ENCODE assay signal across 23 cellular contexts in the genomic region with DNA sequence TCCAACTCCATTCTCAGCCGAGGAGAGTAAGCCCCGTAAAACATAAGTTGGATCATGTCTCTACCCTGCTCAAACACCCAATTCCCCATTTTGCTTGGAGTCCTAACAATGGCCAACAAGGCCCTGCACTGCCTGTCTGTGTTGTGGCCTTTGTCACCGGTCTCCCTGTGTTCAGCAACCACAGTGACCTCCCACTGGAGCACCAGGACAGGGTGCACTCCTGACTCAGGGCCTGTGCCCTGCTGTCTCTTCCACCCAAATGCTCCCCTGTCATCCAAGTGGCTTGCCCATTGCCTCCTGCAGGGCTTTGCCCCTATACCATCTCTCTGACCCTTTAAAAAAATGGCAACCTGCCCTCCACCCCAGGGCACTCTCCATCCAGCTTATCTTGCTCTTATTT. TPM values are rescaled to one million over a fixed set of nuclear protein-coding genes. Genes with fewer than 3 reads are reported as not detected.
DNase-seq lines count a peak whose midpoint lies in the region; ATAC-seq, FAIRE-seq and TF ChIP-seq lines count a peak whose summit lies in the region.
"Had no signal": no experiment of that assay in that cellular context is flagged by ENCODE, and none has a peak within 500 bp of the region (broad histone marks: within the 10 kb centered on the region; RNA-seq: fewer than 3 reads in every experiment).

No MANE protein-coding gene starts in this region.

- POLR2A ChIA-PET in A549 (lab: Yijun Ruan, JAX): no interaction called here

- H3K4me1 ChIP-seq in A549 (peaks cover 10% of the 10 kb centered on the region; the same call in 1 of the 3 replicates), ascending aorta (peaks cover 0 to 11% of the 10 kb centered on the region in 2 donors), lower lobe of right lung (no peaks in the 10 kb centered on the region), suprapubic skin (peaks cover 14% of the 10 kb centered on the region)
- H3K4me1 ChIP-seq: colonic mucosa, psoas muscle had no signal

- TF ChIP-seq CTCF in A549 (IDR thresholded peaks at IDR 0.05) (no peak), ascending aorta (IDR thresholded peaks at IDR 0.05) (no peak), lower lobe of right lung (IDR thresholded peaks at IDR 0.05) (no peak), suprapubic skin (IDR thresholded peaks at IDR 0.05) (no peak)

- ATAC-seq in A549 (no peak; a peak in 1 of 6 replicates), lower lobe of right lung (no peak)

- H3K36me3 ChIP-seq in ascending aorta (no peaks in the 10 kb centered on the region), lower lobe of right lung (no peaks in the 10 kb centered on the region), suprapubic skin (no peaks in the 10 kb centered on the region)
- H3K36me3 ChIP-seq: colonic mucosa had no signal

- 86% methylated on average over 3 of the region's 3 CpGs for WGBS in A549 (ENCODE audit: missing lambda C conversion rate)
- 73% methylated on average over 3 of the region's 3 CpGs for WGBS in suprapubic skin

- intact Hi-C loops in ascending aorta (cut with DNase I) (loop anchor here (1.0 to 10.0 kb wide), 3 partner anchors 214 to 603 kb away; no protein-coding TSS in a partner anchor), lower lobe of right lung (cut with DNase I) (no loop called here)

- no peaks in the 10 kb centered on the region for H3K27me3 ChIP-seq in ascending aorta
- peaks cover 4% of the 10 kb centered on the region for H3K27me3 ChIP-seq in lower lobe of right lung (ENCODE audit: low read depth)
- H3K27me3 ChIP-seq in suprapubic skin: no peaks in the 10 kb centered on the region
- H3K27me3 ChIP-seq: colonic mucosa had no signal

- no peak overlapping the region for H3K4me3 ChIP-seq in A549
- H3K4me3 ChIP-seq in ascending aorta: no peak overlapping the region
- no peak overlapping the region for H3K4me3 ChIP-seq in lower lobe of right lung
- no peak overlapping the region for H3K4me3 ChIP-seq in suprapubic skin
- H3K4me3 ChIP-seq: colonic mucosa, psoas muscle had no signal

- no peak for TF ChIP-seq POLR2A in A549 (IDR thresholded peaks at IDR 0.05; ENCODE audit: low read length)
- TF ChIP-seq POLR2A in suprapubic skin (IDR thresholded peaks at IDR 0.05): no peak

- FAIRE-seq in A549 (lab: Jason Lieb, UNC): no peak
- FAIRE-seq: GM19239, H1, islet of Langerhans had no signal

- no peak for TF ChIP-seq EP300 in A549 (IDR thresholded peaks at IDR 0.05)
- no peak for TF ChIP-seq EP300 in suprapubic skin (IDR thresholded peaks at IDR 0.05)

- CTCF ChIA-PET in A549 (lab: Yijun Ruan, JAX): interaction anchor here (0.7 to 46.1 kb wide), 51 partner anchors 8 to 502 kb away, joined by 3 to 1221 read pairs (median 9); partner anchors contain the start of genes KRT5, KRT71 and KRT84

- H3K27ac ChIP-seq in A549 (peak overlapping the region; percentile 34 to 67; a peak in 5 of 6 replicates), ascending aorta (peak overlapping the region; percentile 57 to 68), lower lobe of right lung (peak overlapping the region; percentile 72), suprapubic skin (peak overlapping the region; percentile 63)
- H3K27ac ChIP-seq: colonic mucosa had no signal

- DNase-seq in A549 (ENCODE audit: low read depth in 1 of 2, low spot score in 1 of 2) (no peak), ascending aorta (ENCODE audit: low spot score in 2 of 2) (no peak), lower lobe of right lung (no peak), suprapubic skin (ENCODE audit: low spot score in 2 of 2) (peak in 1 of 2 donors; percentile 40), medulla oblongata (ENCODE audit: extremely low spot score) (no peak), NCI-H2227 treated with DMSO at 0.1 percent for 48 hours (lab: John Stamatoyannopoulos, UW) (no peak), NCI-H524 (lab: John Stamatoyannopoulos, UW) (no peak), T-helper 9 cell (no peak)
- DNase-seq: activated CD4-positive, alpha-beta T cell treated with anti-CD3 and anti-CD28 coated beads for 36 hours; activated effector memory CD4-positive, alpha-beta T cell treated with Interleukin-2 at 50 U/mL for 16 hours; CD4-positive, CD25-positive, alpha-beta regulatory T cell; DMS 273 treated with DMSO at 0.1 percent for 48 hours; naive thymus-derived CD4-positive, alpha-beta T cell; NCI-H2029 treated with DMSO at 0.1 percent for 48 hours; NCI-H510A had no signal

- peaks cover 5% of the 10 kb centered on the region; the same call in 1 of the 3 replicates for H3K9me3 ChIP-seq in A549
- H3K9me3 ChIP-seq in ascending aorta: no peaks in the 10 kb centered on the region
- no peaks in the 10 kb centered on the region for H3K9me3 ChIP-seq in lower lobe of right lung
- H3K9me3 ChIP-seq in suprapubic skin: no peaks in the 10 kb centered on the region
- H3K9me3 ChIP-seq: colonic mucosa, psoas muscle had no signal

- TF ChIP-seq RAD21 in A549 (conservative IDR thresholded peaks at IDR 0.05 in 1 of 2, IDR thresholded peaks at IDR 0.05 in 1 of 2): no peak

- no peak overlapping the region for H3K4me2 ChIP-seq in A549

TF ChIP-seq in A549, 52 proteins besides CTCF, POLR2A, EP300 and RAD21 (continues in another document):
- TF ChIP-seq JUNB (IDR thresholded peaks at IDR 0.05) (no peak), GATA3 (IDR thresholded peaks at IDR 0.05; ENCODE audit: borderline replicate concordance) (no peak), HOXA7 (CRISPR knock-in tag; IDR thresholded peaks at IDR 0.05) (no peak), MAFK (IDR thresholded peaks at IDR 0.05; ENCODE audit: partially characterized antibody) (no peak), TFCP2L1 (CRISPR knock-in tag; IDR thresholded peaks at IDR 0.05) (no peak), RNF2 (IDR thresholded peaks at IDR 0.05; ENCODE audit: borderline replicate concordance, low read depth) (no peak), HDAC2 (IDR thresholded peaks at IDR 0.05) (no peak), MAZ (IDR thresholded peaks at IDR 0.05; ENCODE audit: borderline replicate concordance, low read depth, low read length) (no peak), ESRRA (IDR thresholded peaks at IDR 0.05; ENCODE audit: borderline replicate concordance, low read length) (no peak), FOXS1 (CRISPR knock-in tag; IDR thresholded peaks at IDR 0.05) (no peak), ZSCAN20 (CRISPR knock-in tag; IDR thresholded peaks at IDR 0.05) (no peak)
- TF ChIP-seq, protein P1, sequence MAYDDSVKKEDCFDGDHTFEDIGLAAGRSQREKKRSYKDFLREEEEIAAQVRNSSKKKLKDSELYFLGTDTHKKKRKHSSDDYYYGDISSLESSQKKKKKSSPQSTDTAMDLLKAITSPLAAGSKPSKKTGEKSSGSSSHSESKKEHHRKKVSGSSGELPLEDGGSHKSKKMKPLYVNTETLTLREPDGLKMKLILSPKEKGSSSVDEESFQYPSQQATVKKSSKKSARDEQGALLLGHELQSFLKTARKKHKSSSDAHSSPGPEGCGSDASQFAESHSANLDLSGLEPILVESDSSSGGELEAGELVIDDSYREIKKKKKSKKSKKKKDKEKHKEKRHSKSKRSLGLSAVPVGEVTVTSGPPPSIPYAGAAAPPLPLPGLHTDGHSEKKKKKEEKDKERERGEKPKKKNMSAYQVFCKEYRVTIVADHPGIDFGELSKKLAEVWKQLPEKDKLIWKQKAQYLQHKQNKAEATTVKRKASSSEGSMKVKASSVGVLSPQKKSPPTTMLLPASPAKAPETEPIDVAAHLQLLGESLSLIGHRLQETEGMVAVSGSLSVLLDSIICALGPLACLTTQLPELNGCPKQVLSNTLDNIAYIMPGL (CRISPR knock-in tag; IDR thresholded peaks at IDR 0.05; ENCODE audit: borderline replicate concordance): no peak

RNA-seq across cellular contexts. Expression of gene KRT85, which starts 4.4 kb away (rescaled TPM):
- polyA plus RNA-seq in A549 (2011; rRNA removed) (0.07 TPM in 1 of 2 replicates, not detected in the other), A549 (2017; fragmentation: RNase III; extraction: RNeasy Plus Mini Kit Qiagen cat#74134 plus additional on column Dnase treatment) (2.9 to 4.8 TPM (median 3.7 TPM) in 3 replicates)
- polyA plus RNA-seq in A549 (2012; cell fraction: cytosol; rRNA removed): 0.04 and 0.09 TPM in 2 replicates
- 0.04 TPM in 2 replicates for polyA plus RNA-seq in A549 (2012; cell fraction: nucleus; rRNA removed)
- not detected in 2 replicates for polyA minus RNA-seq in A549 (2011; rRNA and poly(A)+ RNA removed)
- total RNA-seq in ascending aorta (not detected), lower lobe of right lung (not detected), suprapubic skin (100 to 1,000 TPM in 2 of 4 donors, 10 to 100 TPM in 1, 1 to 10 TPM in 1; 4.2 to 766 (median 96.1) TPM)
- total RNA-seq: activated CD4-positive, alpha-beta T cell treated with anti-CD3 and anti-CD28 coated beads for 36 hours; CD4-positive, CD25-positive, alpha-beta regulatory T cell; colonic mucosa; G401; H1; HT-29; naive thymus-derived CD4-positive, alpha-beta T cell; psoas muscle; RPMI7951 had no signal
- polyA plus RNA-seq: CD4-positive, CD25-positive, alpha-beta regulatory T cell; H1; naive thymus-derived CD4-positive, alpha-beta T cell; psoas muscle had no signal

RNA-seq across cellular contexts. Expression of gene KRT84, which starts 13.7 kb away (rescaled TPM):
- polyA plus RNA-seq in A549 (2011; rRNA removed) (not detected in 2 replicates), A549 (2017; fragmentation: RNase III; extraction: RNeasy Plus Mini Kit Qiagen cat#74134 plus additional on column Dnase treatment) (not detected in 3 replicates)
- 0.01 and 0.03 TPM in 2 replicates for polyA plus RNA-seq in A549 (2012; cell fraction: cytosol; rRNA removed)
- 0.02 and 0.05 TPM in 2 replicates for polyA plus RNA-seq in A549 (2012; cell fraction: nucleus; rRNA removed)
- not detected in 2 replicates for polyA minus RNA-seq in A549 (2011; rRNA and poly(A)+ RNA removed)
- total RNA-seq in ascending aorta (not detected), lower lobe of right lung (not detected), suprapubic skin (1 to 10 TPM in 1 of 4 donors, under 1 TPM in 2, not detected in 1; 0.49 to 2.1 (median 0.65) TPM)
- total RNA-seq: activated CD4-positive, alpha-beta T cell treated with anti-CD3 and anti-CD28 coated beads for 36 hours; CD4-positive, CD25-positive, alpha-beta regulatory T cell; colonic mucosa; G401; H1; HT-29; naive thymus-derived CD4-positive, alpha-beta T cell; psoas muscle; RPMI7951 had no signal
- polyA plus RNA-seq: CD4-positive, CD25-positive, alpha-beta regulatory T cell; H1; naive thymus-derived CD4-positive, alpha-beta T cell; psoas muscle had no signal

RNA-seq across cellular contexts. Expression of gene KRT82, which starts 34.4 kb away (rescaled TPM):
- polyA plus RNA-seq in A549 (2011; rRNA removed) (not detected in 2 replicates), A549 (2017; fragmentation: RNase III; extraction: RNeasy Plus Mini Kit Qiagen cat#74134 plus additional on column Dnase treatment) (not detected in 3 replicates)
- not detected in 2 replicates for polyA plus RNA-seq in A549 (2012; cell fraction: cytosol; rRNA removed)
- polyA plus RNA-seq in A549 (2012; cell fraction: nucleus; rRNA removed): 0.01 TPM in 1 of 2 replicates, not detected in the other
- not detected in 2 replicates for polyA minus RNA-seq in A549 (2011; rRNA and poly(A)+ RNA removed)
- total RNA-seq in ascending aorta (not detected), lower lobe of right lung (not detected), suprapubic skin (10 to 100 TPM in 1 of 4 donors, 1 to 10 TPM in 3; 1.3 to 40.7 (median 7.6) TPM)
- total RNA-seq: activated CD4-positive, alpha-beta T cell treated with anti-CD3 and anti-CD28 coated beads for 36 hours; CD4-positive, CD25-positive, alpha-beta regulatory T cell; colonic mucosa; G401; H1; HT-29; naive thymus-derived CD4-positive, alpha-beta T cell; psoas muscle; RPMI7951 had no signal
- polyA plus RNA-seq: CD4-positive, CD25-positive, alpha-beta regulatory T cell; H1; naive thymus-derived CD4-positive, alpha-beta T cell; psoas muscle had no signal

RNA-seq across cellular contexts. Expression of gene KRT83, which starts 50.5 kb away (rescaled TPM):
- polyA plus RNA-seq in A549 (2011; rRNA removed) (11.6 and 20.4 TPM in 2 replicates), A549 (2017; fragmentation: RNase III; extraction: RNeasy Plus Mini Kit Qiagen cat#74134 plus additional on column Dnase treatment) (43.3 to 52.1 TPM (median 44.8 TPM) in 3 replicates)
- 2.3 TPM in 2 replicates for polyA plus RNA-seq in A549 (2012; cell fraction: cytosol; rRNA removed)
- 1.4 and 1.8 TPM in 2 replicates for polyA plus RNA-seq in A549 (2012; cell fraction: nucleus; rRNA removed)
- 3.5 and 4.8 TPM in 2 replicates for polyA minus RNA-seq in A549 (2011; rRNA and poly(A)+ RNA removed)
- total RNA-seq in ascending aorta (not detected), lower lobe of right lung (not detected), suprapubic skin (10 to 100 TPM in 3 of 4 donors, not detected in 1; 10.3 to 97.1 (median 33.9) TPM)
- total RNA-seq: activated CD4-positive, alpha-beta T cell treated with anti-CD3 and anti-CD28 coated beads for 36 hours; CD4-positive, CD25-positive, alpha-beta regulatory T cell; colonic mucosa; H1; naive thymus-derived CD4-positive, alpha-beta T cell; psoas muscle; RPMI7951 had no signal
- polyA plus RNA-seq: CD4-positive, CD25-positive, alpha-beta regulatory T cell; H1; naive thymus-derived CD4-positive, alpha-beta T cell; psoas muscle had no signal
